In the genomic region with DNA sequence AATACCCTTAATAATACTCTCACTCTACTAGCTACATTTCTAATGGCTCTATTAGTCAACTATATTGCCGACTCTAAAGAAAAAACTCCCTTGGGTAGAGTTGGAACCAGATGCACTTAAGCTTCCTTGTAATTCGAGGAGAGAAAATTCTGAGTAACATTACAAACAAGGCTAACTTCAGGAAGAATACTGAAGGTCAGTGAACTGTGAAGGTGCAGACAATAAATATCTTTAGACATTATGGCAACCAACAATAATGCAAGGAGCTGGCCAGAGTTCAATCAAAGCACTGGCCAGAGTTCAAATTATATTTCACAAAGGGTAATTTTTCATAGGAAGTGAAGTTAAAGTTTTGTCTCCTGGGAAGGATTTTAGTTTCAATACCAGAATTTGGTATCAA, we compare ENCODE assay signal across 28 cellular contexts. TPM values are rescaled to one million over a fixed set of nuclear protein-coding genes. Genes with fewer than 3 reads are reported as not detected.
DNase-seq lines count a peak whose midpoint lies in the region; ATAC-seq and TF ChIP-seq lines count a peak whose summit lies in the region.
"Had no signal": no experiment of that assay in that cellular context is flagged by ENCODE, and none has a peak within 500 bp of the region (broad histone marks: within the 10 kb centered on the region; RNA-seq: fewer than 3 reads in every experiment).

No MANE protein-coding gene starts in this region.

- H3K9me3 Mint-ChIP-seq in brain, result peaks cover 0 to 8% (median 0%) of the 10 kb centered on the region in 5 experiments
- H3K9me3 Mint-ChIP-seq: activated T-cell treated with anti-CD3 and anti-CD28 coated beads, Interleukin-2, amount 50 U/mL, for 4 hours; T-helper 1 cell treated with Interleukin-12 subunit alpha and Interleukin-12 subunit beta and Interleukin-4 antibody, amounts not matched to agents 30 μg/mL and 1 μg/mL, for 36 hours had no signal

- H3K4me1 Mint-ChIP-seq in brain, result peaks cover 15% of the 10 kb centered on the region
- H3K4me1 Mint-ChIP-seq: CD14-positive monocyte had no signal

- no peak overlapping the region for H2AFZ ChIP-seq in GM23248
- H2AFZ ChIP-seq: hepatocyte had no signal

- H3K79me2 ChIP-seq in GM23248 (ENCODE audit: insufficient read depth), result no peaks in the 10 kb centered on the region
- H3K79me2 ChIP-seq: hepatocyte had no signal

- H3K36me3 ChIP-seq in GM23248 (ENCODE audit: low read depth), result peaks cover 31% of the 10 kb centered on the region

- peak; percentile 28 for DNase-seq in NCI-H446 treated with DMSO at 0.1 percent for 48 hours (lab: John Stamatoyannopoulos, UW)
- peak; percentile 38 for DNase-seq in glomerular visceral epithelial cell (ENCODE audit: extremely low spot score)
- DNase-seq in skeletal muscle cell (ENCODE audit: low read depth), result peak; percentile 36
- DNase-seq in GM23248, result no peak
- no peak for DNase-seq in mucosa of gallbladder (ENCODE audit: low spot score)
- DNase-seq in NK-92 treated with Interleukin-12 subunit alpha and Interleukin-12 subunit beta, amount 100 ng/mL, for 24 hours (lab: John Stamatoyannopoulos, UW), result no peak
- DNase-seq: activated CD4-positive, alpha-beta T cell treated with anti-CD3 and anti-CD28 coated beads for 36 hours; activated CD8-positive, alpha-beta memory T cell treated with anti-CD3 and anti-CD28 coated beads for 24 hours; activated T-cell treated with anti-CD3 and anti-CD28 coated beads, Interleukin-2, amount 50 U/mL, for 4 hours; dorsolateral prefrontal cortex; foreskin keratinocyte; lower lobe of right lung; NCI-H1105 treated with DMSO at 0.1 percent for 48 hours; NCI-H2029 treated with DMSO at 0.1 percent for 48 hours; sigmoid colon; stimulated activated CD8-positive, alpha-beta memory T cell treated with anti-CD3 and anti-CD28 coated beads, Interleukin-4, amount 100 ng/mL, for 48 hours; transverse colon had no signal

- peak overlapping the region in 3 of 5 experiments; percentile 6 to 52 (median 25) for H3K27ac Mint-ChIP-seq in brain
- H3K27ac Mint-ChIP-seq: T-helper 1 cell treated with Interleukin-12 subunit alpha and Interleukin-12 subunit beta and Interleukin-4 antibody, amounts not matched to agents 30 μg/mL and 1 μg/mL, for 36 hours had no signal

- H3K9me3 ChIP-seq in GM23248 (ENCODE audit: low read depth), result no peaks in the 10 kb centered on the region
- H3K9me3 ChIP-seq: lower lobe of right lung, sigmoid colon, SJSA1, transverse colon had no signal

- no peak for ATAC-seq in GM21576 (IDR thresholded peaks at IDR 0.05; ENCODE audit: unreplicated experiment)
- ATAC-seq: activated CD4-positive, alpha-beta T cell treated with anti-CD3 and anti-CD28 coated beads for 36 hours; activated T-cell treated with anti-CD3 and anti-CD28 coated beads, Interleukin-2, amount 50 U/mL, for 4 hours; foreskin keratinocyte; HCT116; lower lobe of right lung; Panc1 had no signal

- no peaks in the 10 kb centered on the region for H3F3A ChIP-seq in GM23248 (ENCODE audit: insufficient read depth)

- H3K27ac ChIP-seq in GM23248, result no peak overlapping the region
- H3K27ac ChIP-seq: cardiac muscle cell, dorsolateral prefrontal cortex, foreskin keratinocyte, hepatocyte, lower lobe of right lung, sigmoid colon, SJSA1, transverse colon had no signal

- H3K4me2 ChIP-seq in GM23248 (ENCODE audit: unreplicated experiment), result no peak overlapping the region
- H3K4me2 ChIP-seq: hepatocyte had no signal

- no peak overlapping the region for H3K4me3 ChIP-seq in skeletal muscle cell (ENCODE audit: low read depth, low read length)
- H3K4me3 ChIP-seq in GM23248, result no peak overlapping the region
- H3K4me3 ChIP-seq: cardiac muscle cell, dorsolateral prefrontal cortex, hepatocyte, lower lobe of right lung, sigmoid colon, SJSA1, transverse colon had no signal

- no peaks in the 10 kb centered on the region for H3K9me2 ChIP-seq in GM23248 (ENCODE audit: insufficient read depth)

- TF ChIP-seq CTCF in brain (conservative IDR thresholded peaks at IDR 0.05), result no peak

- 11 to 18% methylated on average over 2 of the region's 2 CpGs for WGBS in GM23248 (ENCODE audit: low coverage in 1 of 2, low lambda C conversion rate in 2 of 2, missing lambda C conversion rate in 2 of 2), 2 experiments

- no peaks in the 10 kb centered on the region for H3K4me1 ChIP-seq in GM23248 (ENCODE audit: insufficient read depth)
- H3K4me1 ChIP-seq: foreskin keratinocyte, lower lobe of right lung, SJSA1, transverse colon had no signal

- no peaks in the 10 kb centered on the region; the same call in 1 of the 2 replicates for H4K20me1 ChIP-seq in GM23248 (ENCODE audit: insufficient read depth)

- no peaks in the 10 kb centered on the region for H3K27me3 ChIP-seq in GM23248 (replicated peaks; ENCODE audit: insufficient read depth)
- H3K27me3 ChIP-seq: cardiac muscle cell, dorsolateral prefrontal cortex, foreskin keratinocyte, hepatocyte, sigmoid colon, SJSA1, transverse colon had no signal

- H3K4me3 Mint-ChIP-seq in brain, result no peak overlapping the region
- H3K4me3 Mint-ChIP-seq: activated CD4-positive, alpha-beta T cell treated with anti-CD3 and anti-CD28 coated beads for 36 hours; activated T-cell treated with anti-CD3 and anti-CD28 coated beads, Interleukin-2, amount 50 U/mL, for 4 hours; CD14-positive monocyte; neural crest cell; T-helper 1 cell treated with Interleukin-12 subunit alpha and Interleukin-12 subunit beta and Interleukin-4 antibody, amounts not matched to agents 30 μg/mL and 1 μg/mL, for 36 hours had no signal

- no peaks in the 10 kb centered on the region for H3K27me3 Mint-ChIP-seq in brain
- H3K27me3 Mint-ChIP-seq: activated CD4-positive, alpha-beta T cell treated with anti-CD3 and anti-CD28 coated beads for 36 hours had no signal

- H3K36me3 Mint-ChIP-seq in brain, result peaks cover 78% of the 10 kb centered on the region

- H3K9ac ChIP-seq in GM23248, result no peak overlapping the region

- in situ Hi-C loops in GM23248 (cut with MboI), result no loop called here

RNA-seq across cellular contexts. Expression of gene MRLN, which starts 40.7 kb away (rescaled TPM):
- polyA plus RNA-seq in brain (ENCODE audit: insufficient read depth, low read depth, low replicate concordance), result not detected
- total RNA-seq in GM23248 (2014; rRNA removed; shearing (Covaris generic)), result not detected in 2 replicates
- not detected in 2 replicates for polyA plus RNA-seq in GM23248 (2016; fragmentation: Nextera tagmentation; extraction: Ambion mirVana)
- total RNA-seq in mucosa of gallbladder, result not detected
- total RNA-seq: activated CD4-positive, alpha-beta T cell treated with anti-CD3 and anti-CD28 coated beads for 36 hours; cardiac muscle cell; foreskin keratinocyte; hepatocyte; lower lobe of right lung; mononuclear cell; neural crest cell; sigmoid colon; SJSA1; transverse colon had no signal
- polyA plus RNA-seq: cardiac muscle cell, CD14-positive monocyte, foreskin keratinocyte, hepatocyte, sigmoid colon had no signal

Comparison
In these comparisons a context has a peak if more than half of its experiments do, and no peak if none do; other contexts are left out.
1. DNase-seq: peak in NCI-H446 treated with DMSO at 0.1 percent for 48 hours (single experiment), glomerular visceral epithelial cell (single experiment) and skeletal muscle cell (single experiment); none in GM23248 (single experiment), mucosa of gallbladder (single experiment) and NK-92 treated with Interleukin-12 subunit alpha and Interleukin-12 subunit beta, amount 100 ng/mL, for 24 hours (single experiment).